ENCODE assay signal across 20 cellular contexts in genomic region chr2:150126143-150126725, GRCh38.
A peak's percentile ranks its signal among the peaks of the same experiment; 100 is the strongest.
DNase-seq lines count a peak whose midpoint lies in the region; ATAC-seq and TF ChIP-seq lines count a peak whose summit lies in the region.
"Had no signal": no experiment of that assay in that cellular context is flagged by ENCODE, and none has a peak within 500 bp of the region (broad histone marks: within the 10 kb centered on the region; RNA-seq: fewer than 3 reads in every experiment).

No MANE protein-coding gene starts in this region.

- H3K4me3 ChIP-seq in GM06990 (replicated peaks; ENCODE audit: low read depth, low read length), result no peak overlapping the region
- H3K4me3 ChIP-seq in SK-N-SH (ENCODE audit: low read depth in 2 of 2, low read length in 1 of 2), result no peak overlapping the region
- no peak overlapping the region for H3K4me3 ChIP-seq in osteoblast (ENCODE audit: insufficient read depth, low read length)
- H3K4me3 ChIP-seq in right atrium auricular region, result no peak overlapping the region
- H3K4me3 ChIP-seq: esophagus squamous epithelium, lower lobe of right lung had no signal

- no peak for TF ChIP-seq RAD21 in SK-N-SH (IDR thresholded peaks at IDR 0.05; ENCODE audit: low read length)

- H3K27ac ChIP-seq in SK-N-SH (ENCODE audit: low read depth in 2 of 2, low read length in 1 of 2), result peak overlapping the region; percentile 22 to 67; a peak in 3 of 4 replicates
- H3K27ac ChIP-seq in osteoblast (ENCODE audit: low read depth, low read length), result peak overlapping the region; percentile 47
- H3K27ac ChIP-seq in right atrium auricular region, result no peak overlapping the region
- H3K27ac ChIP-seq: lower lobe of right lung had no signal

- no peak for TF ChIP-seq EP300 in SK-N-SH (IDR thresholded peaks at IDR 0.05; ENCODE audit: borderline replicate concordance in 1 of 2, low read depth in 1 of 2, low read length in 1 of 2)

- H3K9me3 ChIP-seq in SK-N-SH, result no peaks in the 10 kb centered on the region
- no peaks in the 10 kb centered on the region for H3K9me3 ChIP-seq in osteoblast (ENCODE audit: low read depth, low read length)
- H3K9me3 ChIP-seq in right atrium auricular region, result no peaks in the 10 kb centered on the region
- H3K9me3 ChIP-seq: esophagus squamous epithelium, lower lobe of right lung had no signal

- H3F3A ChIP-seq in SK-N-SH (replicated peaks; ENCODE audit: insufficient read depth), result peaks cover 8% of the 10 kb centered on the region

- WGBS in SK-N-SH (ENCODE audit: low lambda C conversion rate), result 45% methylated on average over 6 of the region's 6 CpGs

- peaks cover 9 to 17% of the 10 kb centered on the region in 2 experiments; a peak in 3 of 4 replicates for H3K4me1 ChIP-seq in SK-N-SH (ENCODE audit: control insufficient read depth in 1 of 2, insufficient read depth in 2 of 2, low read depth in 1 of 2, low read length in 1 of 2)
- H3K4me1 ChIP-seq in osteoblast (ENCODE audit: insufficient read depth, low read length), result peaks cover 36% of the 10 kb centered on the region
- no peaks in the 10 kb centered on the region for H3K4me1 ChIP-seq in right atrium auricular region
- H3K4me1 ChIP-seq: lower lobe of right lung had no signal

- H3K9me2 ChIP-seq in SK-N-SH, result no peaks in the 10 kb centered on the region

- H3K9ac ChIP-seq in SK-N-SH, result peak overlapping the region; percentile 43; the same call in 1 of the 2 replicates

- no peaks in the 10 kb centered on the region for H3K4me1 Mint-ChIP-seq in activated T-cell treated with anti-CD3 and anti-CD28 coated beads, Interleukin-2, amount 50 U/mL, for 24 hours (ENCODE audit: low read depth)
- H3K4me1 Mint-ChIP-seq: IgD-negative memory B cell; stimulated activated naive B cell treated with anti-CD40 and anti-IgM and Interleukin-4, amounts not matched to agents 10 μg/mL and 1 μg/mL and 100 μg/mL, for 72 hours had no signal

- CTCF ChIA-PET in SK-N-SH (lab: Yijun Ruan, JAX), result interaction anchor here (1.1 kb wide), 1 partner anchor 9 kb away, joined by 3 read pairs; no protein-coding TSS in a partner anchor

- H3K79me2 ChIP-seq in SK-N-SH (ENCODE audit: insufficient read depth) (no peaks in the 10 kb centered on the region), osteoblast (ENCODE audit: insufficient read depth, low read length) (no peaks in the 10 kb centered on the region)

- no peaks in the 10 kb centered on the region for H4K20me1 ChIP-seq in SK-N-SH (ENCODE audit: insufficient read depth)
- no peaks in the 10 kb centered on the region for H4K20me1 ChIP-seq in osteoblast (ENCODE audit: insufficient read depth, low read length)

- no peaks in the 10 kb centered on the region for H3K9me3 Mint-ChIP-seq in activated T-cell treated with anti-CD3 and anti-CD28 coated beads, Interleukin-2, amount 50 U/mL, for 24 hours

- TF ChIP-seq CTCF in GM06990 (IDR thresholded peaks at IDR 0.05; ENCODE audit: insufficient read depth, low read length, poor library complexity, severe bottlenecking) (no peak), SK-N-SH (IDR thresholded peaks at IDR 0.05) (no peak), osteoblast (IDR thresholded peaks at IDR 0.05; ENCODE audit: extremely low read depth, low read depth, low read length) (no peak), right atrium auricular region (IDR thresholded peaks at IDR 0.05) (no peak)

- no peaks in the 10 kb centered on the region; the same call in 1 of the 2 replicates for H3K27me3 ChIP-seq in GM06990 (replicated peaks; ENCODE audit: control insufficient read depth, insufficient read depth, low read length)
- no peaks in the 10 kb centered on the region for H3K27me3 ChIP-seq in SK-N-SH (ENCODE audit: insufficient read depth)
- H3K27me3 ChIP-seq in osteoblast (ENCODE audit: insufficient read depth, low read length), result no peaks in the 10 kb centered on the region
- no peaks in the 10 kb centered on the region for H3K27me3 ChIP-seq in right atrium auricular region
- H3K27me3 ChIP-seq: esophagus squamous epithelium had no signal

- H2AFZ ChIP-seq in SK-N-SH (ENCODE audit: low read depth) (peak overlapping the region; percentile 20; the same call in 1 of the 2 replicates), osteoblast (ENCODE audit: low read length) (peak overlapping the region; percentile 60)

- ATAC-seq in esophagus mucosa, result peak; percentile 95
- ATAC-seq: activated T-cell treated with anti-CD3 and anti-CD28 coated beads, Interleukin-2, amount 50 U/mL, for 4 hours; stimulated activated naive B cell treated with anti-CD40 and anti-IgM and Interleukin-4, amounts not matched to agents 10 μg/mL and 1 μg/mL and 100 μg/mL, for 72 hours had no signal

- H3K4me3 Mint-ChIP-seq in activated T-cell treated with anti-CD3 and anti-CD28 coated beads, Interleukin-2, amount 50 U/mL, for 24 hours, result no peak overlapping the region
- H3K4me3 Mint-ChIP-seq: activated T-cell treated with anti-CD3 and anti-CD28 coated beads, Interleukin-2, amount 50 U/mL, for 4 hours; IgD-negative memory B cell; stimulated activated naive B cell treated with anti-CD40 and anti-IgM and Interleukin-4, amounts not matched to agents 10 μg/mL and 1 μg/mL and 100 μg/mL, for 72 hours had no signal

- H3K36me3 ChIP-seq in GM06990 (ENCODE audit: control insufficient read depth, insufficient read depth, low read length) (no peaks in the 10 kb centered on the region), SK-N-SH (replicated peaks in 1 of 2; ENCODE audit: control insufficient read depth in 1 of 2, insufficient read depth in 2 of 2, low read length in 1 of 2) (no peaks in the 10 kb centered on the region), osteoblast (ENCODE audit: insufficient read depth, low read length) (no peaks in the 10 kb centered on the region), right atrium auricular region (no peaks in the 10 kb centered on the region)
- H3K36me3 ChIP-seq: esophagus squamous epithelium, lower lobe of right lung had no signal

- H3K4me2 ChIP-seq in SK-N-SH (no peak overlapping the region), osteoblast (ENCODE audit: insufficient read depth, low read length) (peak overlapping the region; percentile 47)

- POLR2A ChIA-PET in SK-N-SH (lab: Yijun Ruan, JAX), result no interaction called here

- H3K27ac Mint-ChIP-seq in activated T-cell treated with anti-CD3 and anti-CD28 coated beads, Interleukin-2, amount 50 U/mL, for 24 hours, result no peak overlapping the region
- H3K27ac Mint-ChIP-seq: IgD-negative memory B cell; stimulated activated naive B cell treated with anti-CD40 and anti-IgM and Interleukin-4, amounts not matched to agents 10 μg/mL and 1 μg/mL and 100 μg/mL, for 72 hours had no signal

- H3K36me3 Mint-ChIP-seq in activated T-cell treated with anti-CD3 and anti-CD28 coated beads, Interleukin-2, amount 50 U/mL, for 24 hours (ENCODE audit: low read depth), result no peaks in the 10 kb centered on the region
- H3K36me3 Mint-ChIP-seq: IgD-negative memory B cell; stimulated activated naive B cell treated with anti-CD40 and anti-IgM and Interleukin-4, amounts not matched to agents 10 μg/mL and 1 μg/mL and 100 μg/mL, for 72 hours had no signal

- no peaks in the 10 kb centered on the region for H3K27me3 Mint-ChIP-seq in activated T-cell treated with anti-CD3 and anti-CD28 coated beads, Interleukin-2, amount 50 U/mL, for 24 hours
- H3K27me3 Mint-ChIP-seq: IgD-negative memory B cell; stimulated activated naive B cell treated with anti-CD40 and anti-IgM and Interleukin-4, amounts not matched to agents 10 μg/mL and 1 μg/mL and 100 μg/mL, for 72 hours had no signal

- DNase-seq in GM06990 (ENCODE audit: extremely low read depth, insufficient read length) (peak; percentile 3), SK-N-SH (no peak), osteoblast (ENCODE audit: insufficient read length, low spot score, missing footprints) (no peak), right atrium auricular region (ENCODE audit: low spot score) (no peak), AG08395 (ENCODE audit: low spot score) (no peak)
- DNase-seq in activated T-cell treated with anti-CD3 and anti-CD28 coated beads, Interleukin-2, amount 50 U/mL, for 24 hours, result no peak
- DNase-seq in activated naive CD4-positive, alpha-beta T cell treated with Interleukin-2 at 50 U/mL for 16 hours, result no peak
- DNase-seq: activated T-cell treated with anti-CD3 and anti-CD28 coated beads, Interleukin-2, amount 50 U/mL, for 4 hours; DMS79; esophagus squamous epithelium; hypothalamus; lower lobe of right lung; NCI-H1092 treated with DMSO at 0.1 percent for 48 hours; NCI-H2171; NK-92 treated with Interleukin-12 subunit alpha and Interleukin-12 subunit beta, amount 100 ng/mL, for 24 hours; SHP77; stimulated activated naive B cell treated with anti-CD40 and anti-IgM and Interleukin-4, amounts not matched to agents 10 μg/mL and 1 μg/mL and 100 μg/mL, for 72 hours; T-helper 9 cell had no signal

TF ChIP-seq in SK-N-SH, 30 proteins besides CTCF, POLR2A, EP300 and RAD21 (continues in another document):
- TF ChIP-seq FOSL2 (IDR thresholded peaks at IDR 0.05; ENCODE audit: borderline replicate concordance, low read depth) (peak; percentile 20; the same call in 1 of the 2 replicates), REST (IDR thresholded peaks at IDR 0.05; ENCODE audit: low read depth, low read length) (no peak), TCF12 (IDR thresholded peaks at IDR 0.05) (peak; percentile 62; the same call in 1 of the 2 replicates), JUND (IDR thresholded peaks at IDR 0.05) (peak; percentile 31; the same call in 1 of the 2 replicates)

Comparison
In these comparisons a context has a peak if more than half of its experiments do, and no peak if none do; other contexts are left out.
1. H3K27ac ChIP-seq: peak in SK-N-SH (2 of 2) and osteoblast (single experiment); none in right atrium auricular region (0 of 2).